In the genomic region with DNA sequence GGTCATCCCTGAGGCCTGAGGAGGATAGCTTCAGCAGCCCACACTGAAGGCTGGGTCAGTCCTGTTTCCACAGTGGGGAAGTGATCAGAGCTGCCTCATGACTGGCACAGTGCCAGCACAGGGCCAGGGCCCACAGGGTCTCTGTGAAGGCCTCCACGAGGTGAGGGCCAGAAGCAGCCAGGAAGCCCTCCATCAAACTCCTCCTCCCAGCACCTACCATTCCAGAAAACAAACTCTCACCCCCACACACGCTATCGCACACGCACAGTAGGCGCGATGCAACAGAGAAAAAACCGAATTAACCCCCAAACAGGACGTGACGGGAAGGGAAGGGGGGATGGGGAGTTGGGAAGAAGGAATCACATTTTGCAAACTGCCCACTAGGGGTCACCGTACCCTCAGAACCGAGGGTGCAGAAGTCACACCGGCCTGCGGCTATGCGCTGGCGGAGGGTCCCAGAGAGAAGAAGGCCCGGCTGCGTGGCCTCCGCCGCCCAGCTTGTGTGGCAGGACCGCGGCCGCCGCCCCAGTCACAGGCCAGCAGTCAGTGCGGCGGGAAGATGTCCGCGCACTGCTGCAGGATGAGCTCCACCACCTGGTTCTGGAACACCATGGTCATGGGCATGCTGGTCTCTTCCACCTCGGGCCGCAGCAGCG, we compare ENCODE assay signal across 8 cellular contexts. TPM values are rescaled to one million over a fixed set of nuclear protein-coding genes. Genes with fewer than 3 reads are reported as not detected.
A peak's percentile ranks its signal among the peaks of the same experiment; 100 is the strongest.
DNase-seq lines count a peak whose midpoint lies in the region; ATAC-seq and TF ChIP-seq lines count a peak whose summit lies in the region.

No MANE protein-coding gene starts in this region.

- peaks cover 18 to 25% of the 10 kb centered on the region in 2 donors for H3K4me1 Mint-ChIP-seq in natural killer cell treated with Interleukin-12 subunit alpha and Interleukin-12 subunit beta and Interleukin-15 and Interleukin-18, amount 100 ng/mL, for 72 hours (ENCODE audit: low read depth in 2 of 2)

- H3K36me3 Mint-ChIP-seq in natural killer cell treated with Interleukin-12 subunit alpha and Interleukin-12 subunit beta and Interleukin-15 and Interleukin-18, amount 100 ng/mL, for 72 hours: peaks cover 7% of the 10 kb centered on the region

- POLR2A ChIA-PET in AG04450 (lab: Yijun Ruan, JAX): interaction anchor here (0.6 to 1.7 kb wide), 2 partner anchors 176 to 247 kb away, joined by 3 to 4 read pairs; a partner anchor contains a TSS

- no peak overlapping the region for H3K4me3 Mint-ChIP-seq in natural killer cell treated with Interleukin-12 subunit alpha and Interleukin-12 subunit beta and Interleukin-15 and Interleukin-18, amount 100 ng/mL, for 72 hours

- DNase-seq in AG04450 (ENCODE audit: low read depth, low spot score) (peak; percentile 81), GM19238 (ENCODE audit: insufficient read length, low spot score) (peak; percentile 79), NCI-H526 (lab: John Stamatoyannopoulos, UW) (peak; percentile 45 to 90), fibroblast of the aortic adventitia (ENCODE audit: low read depth) (peak; percentile 85), ureter (ENCODE audit: low spot score) (peak; percentile 73)
- DNase-seq in activated CD8-positive, alpha-beta memory T cell treated with anti-CD3 and anti-CD28 coated beads, Interleukin-2, amount 50 U/mL, for 48 hours: peak; percentile 62
- no peak for DNase-seq in natural killer cell treated with Interleukin-12 subunit alpha and Interleukin-12 subunit beta and Interleukin-15 and Interleukin-18, amount 100 ng/mL, for 72 hours (ENCODE audit: low spot score)

- CTCF ChIA-PET in AG04450 (lab: Charles Lee): interaction anchor here (0.6 to 3.1 kb wide), 16 partner anchors 8 to 437 kb away, joined by 3 to 18 read pairs (median 4); a partner anchor contains a TSS

- H3K9me3 Mint-ChIP-seq in natural killer cell treated with Interleukin-12 subunit alpha and Interleukin-12 subunit beta and Interleukin-15 and Interleukin-18, amount 100 ng/mL, for 72 hours: no peaks in the 10 kb centered on the region

- H3K27ac Mint-ChIP-seq in natural killer cell treated with Interleukin-12 subunit alpha and Interleukin-12 subunit beta and Interleukin-15 and Interleukin-18, amount 100 ng/mL, for 72 hours: no peak overlapping the region

- H3K27me3 ChIP-seq in AG04450 (ENCODE audit: control insufficient read depth, insufficient read depth, low read length): peaks cover 5% of the 10 kb centered on the region

- peaks cover 7% of the 10 kb centered on the region; the same call in 1 of the 2 replicates for H3K9me3 ChIP-seq in AG04450 (ENCODE audit: control insufficient read depth, insufficient read depth, low read length)

- TF ChIP-seq CTCF in AG04450 (IDR thresholded peaks at IDR 0.05; ENCODE audit: low read depth, low read length) (peak; percentile 79), fibroblast of the aortic adventitia (IDR thresholded peaks at IDR 0.05; ENCODE audit: insufficient read depth, low read length) (peak; percentile 73)

- peak; percentile 10 to 43 for ATAC-seq in natural killer cell treated with Interleukin-12 subunit alpha and Interleukin-12 subunit beta and Interleukin-15 and Interleukin-18, amount 100 ng/mL, for 72 hours
- ATAC-seq in HG03139 (IDR thresholded peaks at IDR 0.05; ENCODE audit: unreplicated experiment): no peak

- no peaks in the 10 kb centered on the region for H3K27me3 Mint-ChIP-seq in natural killer cell treated with Interleukin-12 subunit alpha and Interleukin-12 subunit beta and Interleukin-15 and Interleukin-18, amount 100 ng/mL, for 72 hours

- H3K4me3 ChIP-seq in AG04450 (ENCODE audit: low read depth, low read length) (peak overlapping the region; percentile 50), fibroblast of the aortic adventitia (ENCODE audit: low read depth, low read length) (peak overlapping the region; percentile 17)

- H3K27ac ChIP-seq in AG04450 (ENCODE audit: low read depth, low read length): no peak overlapping the region

RNA-seq across cellular contexts. Expression of a gene that starts 37.6 kb away (rescaled TPM):
- 0.48 and 0.64 TPM in 2 replicates for polyA plus RNA-seq in AG04450 (2011; rRNA removed)
- 0.70 and 0.74 TPM in 2 replicates for polyA minus RNA-seq in AG04450 (2011; rRNA and poly(A)+ RNA removed)
- 2.3 and 5.2 TPM in 2 replicates for total RNA-seq in fibroblast of the aortic adventitia (ENCODE audit: low replicate concordance)
- 100 to 1,000 TPM in 1 of 2 donors, 10 to 100 TPM in 1; 79.1 to 102 TPM for total RNA-seq in natural killer cell treated with Interleukin-12 subunit alpha and Interleukin-12 subunit beta and Interleukin-15 and Interleukin-18, amount 100 ng/mL, for 72 hours
- total RNA-seq in ureter: 100 TPM

Comparison
In these comparisons a context has a peak if more than half of its experiments do, and no peak if none do; other contexts are left out.
1. RNA of a gene that starts 37.6 kb away (total RNA-seq): 79.1 to 102 TPM in natural killer cell treated with Interleukin-12 subunit alpha and Interleukin-12 subunit beta and Interleukin-15 and Interleukin-18, amount 100 ng/mL, for 72 hours and 100 TPM in ureter (single experiment); 2.3 to 5.2 TPM in fibroblast of the aortic adventitia; every median in the first group is over 10 times any median in the second.